ENCODE assay signal across 11 cellular contexts in genomic region chrX:34884693-34885277, GRCh38. TPM values are rescaled to one million over a fixed set of nuclear protein-coding genes. Genes with fewer than 3 reads are reported as not detected.
A peak's percentile ranks its signal among the peaks of the same experiment; 100 is the strongest.
DNase-seq lines count a peak whose midpoint lies in the region; ATAC-seq and TF ChIP-seq lines count a peak whose summit lies in the region.
"Had no signal": no experiment of that assay in that cellular context is flagged by ENCODE, and none has a peak within 500 bp of the region (broad histone marks: within the 10 kb centered on the region; RNA-seq: fewer than 3 reads in every experiment).

No MANE protein-coding gene starts in this region.

- H3K27ac ChIP-seq in RWPE2 (ENCODE audit: poor library complexity, severe bottlenecking) (peak overlapping the region; percentile 16), gastrocnemius medialis (peak overlapping the region in 3 of 4 donors; percentile 31 to 69 (median 41)), suprapubic skin (no peak overlapping the region), transverse colon (no peak overlapping the region)

- 55% methylated on average over 2 of the region's 2 CpGs for WGBS in suprapubic skin
- WGBS in transverse colon (ENCODE audit: low coverage in 1 of 2), 2 donors: 67% methylated on average over 2 of the region's 2 CpGs; no CpG with 5 or more reads in 1 of the 2 donors

- no peaks in the 10 kb centered on the region for H3K36me3 ChIP-seq in RWPE2 (ENCODE audit: low read depth)
- no peaks in the 10 kb centered on the region for H3K36me3 ChIP-seq in gastrocnemius medialis
- no peaks in the 10 kb centered on the region for H3K36me3 ChIP-seq in suprapubic skin
- no peaks in the 10 kb centered on the region for H3K36me3 ChIP-seq in transverse colon

- TF ChIP-seq POLR2A in gastrocnemius medialis (IDR thresholded peaks at IDR 0.05): no peak
- TF ChIP-seq POLR2A in suprapubic skin (IDR thresholded peaks at IDR 0.05): no peak
- TF ChIP-seq POLR2A in transverse colon (IDR thresholded peaks at IDR 0.05): no peak

- DNase-seq in HPDE6-E6E7 (ENCODE audit: extremely low spot score) (peak; percentile 79), RWPE2 (ENCODE audit: low spot score) (no peak), fibroblast of mammary gland (ENCODE audit: low read depth) (peak; percentile 88), gastrocnemius medialis (no peak), suprapubic skin (ENCODE audit: low spot score in 2 of 2) (no peak), transverse colon (no peak)
- DNase-seq: islet precursor cell, NCI-H526, T-helper 9 cell had no signal

- in situ Hi-C loops in gastrocnemius medialis (cut with MboI; ENCODE audit: low sequenced_read_pairs in 4 of 4): no loop called here
- in situ Hi-C loops in transverse colon (cut with MboI; ENCODE audit: low pct_ligation_motif_present in 1 of 4, low pct_unique_long_range_greater_than_20kb in 1 of 4, low sequenced_read_pairs in 3 of 4): no loop called here

- ATAC-seq in RWPE2 (ENCODE audit: low read depth) (peak; percentile 97), gastrocnemius medialis (peak; percentile 97 to 99), HG03139 (IDR thresholded peaks at IDR 0.05; ENCODE audit: unreplicated experiment) (no peak)
- ATAC-seq: K562 had no signal

- TF ChIP-seq CTCF in RWPE2 (IDR thresholded peaks at IDR 0.05; ENCODE audit: poor library complexity, severe bottlenecking) (no peak), fibroblast of mammary gland (conservative IDR thresholded peaks at IDR 0.05; ENCODE audit: control insufficient read depth, insufficient read depth, low read depth, low read length) (no peak), gastrocnemius medialis (IDR thresholded peaks at IDR 0.05 in 4 of 5, conservative IDR thresholded peaks at IDR 0.05 in 1 of 5) (no peak), suprapubic skin (IDR thresholded peaks at IDR 0.05) (no peak), transverse colon (IDR thresholded peaks at IDR 0.05) (no peak)

- H3K9me3 ChIP-seq in RWPE2 (ENCODE audit: severe bottlenecking) (no peaks in the 10 kb centered on the region), gastrocnemius medialis (no peaks in the 10 kb centered on the region), suprapubic skin (no peaks in the 10 kb centered on the region), transverse colon (no peaks in the 10 kb centered on the region)

- intact Hi-C loops in gastrocnemius medialis (cut with DNase I; ENCODE audit: low total_unique reads): no loop called here
- intact Hi-C loops in transverse colon (cut with DNase I; ENCODE audit: low total_unique reads): no loop called here

- peaks cover 7% of the 10 kb centered on the region for H3K4me1 ChIP-seq in RWPE2 (ENCODE audit: insufficient read depth, poor library complexity, severe bottlenecking)
- H3K4me1 ChIP-seq in gastrocnemius medialis: no peaks in the 10 kb centered on the region
- no peaks in the 10 kb centered on the region for H3K4me1 ChIP-seq in suprapubic skin
- no peaks in the 10 kb centered on the region for H3K4me1 ChIP-seq in transverse colon

- H3K27me3 ChIP-seq in RWPE2 (ENCODE audit: insufficient read depth, poor library complexity, severe bottlenecking) (no peaks in the 10 kb centered on the region), gastrocnemius medialis (no peaks in the 10 kb centered on the region), suprapubic skin (no peaks in the 10 kb centered on the region), transverse colon (no peaks in the 10 kb centered on the region)

- no peak overlapping the region for H3K4me3 ChIP-seq in RWPE2 (ENCODE audit: severe bottlenecking)
- H3K4me3 ChIP-seq in fibroblast of mammary gland (ENCODE audit: control insufficient read depth, low read depth, low read length): no peak overlapping the region
- H3K4me3 ChIP-seq in gastrocnemius medialis: no peak overlapping the region
- H3K4me3 ChIP-seq in suprapubic skin: no peak overlapping the region
- H3K4me3 ChIP-seq in transverse colon: no peak overlapping the region
- H3K4me3 ChIP-seq: K562 had no signal

- TF ChIP-seq EP300 in suprapubic skin (IDR thresholded peaks at IDR 0.05): no peak
- TF ChIP-seq EP300 in transverse colon (IDR thresholded peaks at IDR 0.05; ENCODE audit: low read depth): no peak

RNA-seq across cellular contexts. Expression of gene FAM47B, which starts 57.8 kb away (rescaled TPM):
- not detected for total RNA-seq in gastrocnemius medialis
- not detected for total RNA-seq in suprapubic skin
- not detected for total RNA-seq in transverse colon
- total RNA-seq: K562 had no signal

Comparison
In these comparisons a context has a peak if more than half of its experiments do, and no peak if none do; other contexts are left out.
1. DNase-seq: peak in HPDE6-E6E7 (single experiment) and fibroblast of mammary gland (single experiment); none in RWPE2 (single experiment), gastrocnemius medialis (0 of 2), suprapubic skin (0 of 2) and transverse colon (single experiment).
2. H3K27ac ChIP-seq: peak in RWPE2 (single experiment) and gastrocnemius medialis (3 of 4); none in suprapubic skin (single experiment) and transverse colon (0 of 4).